Comparison of ENCODE assay signal across 8 cellular contexts in genomic region chr10:23067939-23068775, GRCh38. TPM values are rescaled to one million over a fixed set of nuclear protein-coding genes. Genes with fewer than 3 reads are reported as not detected.
DNase-seq lines count a peak whose midpoint lies in the region; ATAC-seq and TF ChIP-seq lines count a peak whose summit lies in the region.

No MANE protein-coding gene starts in this region.

- no peak for TF ChIP-seq POLR2A in adrenal gland (IDR thresholded peaks at IDR 0.05)

- no peak overlapping the region for H3K27ac Mint-ChIP-seq in T-cell

- ATAC-seq in GM21390 (IDR thresholded peaks at IDR 0.05; ENCODE audit: unreplicated experiment) (peak; percentile 62), T-cell (replicated peaks in 1 of 4) (peak in 2 of 4 experiments; percentile 44 to 51), GM19023 (IDR thresholded peaks at IDR 0.05; ENCODE audit: unreplicated experiment) (no peak)

- H3K9me3 Mint-ChIP-seq in T-cell, result no peaks in the 10 kb centered on the region

- peaks cover 2 to 7% (median 4%) of the 10 kb centered on the region in 3 donors for H3K4me1 Mint-ChIP-seq in T-cell

- TF ChIP-seq CTCF in adrenal gland (IDR thresholded peaks at IDR 0.05) (peak; percentile 47 to 86 (median 66)), left ventricle myocardium inferior (IDR thresholded peaks at IDR 0.05; ENCODE audit: borderline replicate concordance) (peak; percentile 89), retinal pigment epithelial cell (conservative IDR thresholded peaks at IDR 0.05; ENCODE audit: low read depth, low read length) (peak; percentile 77)

- H3K4me3 ChIP-seq in adrenal gland, result no peak overlapping the region
- no peak overlapping the region for H3K4me3 ChIP-seq in left ventricle myocardium inferior
- no peak overlapping the region for H3K4me3 ChIP-seq in retinal pigment epithelial cell (ENCODE audit: low read length)

- H3K36me3 Mint-ChIP-seq in T-cell, result no peaks in the 10 kb centered on the region

- H3K4me3 Mint-ChIP-seq in T-cell, result no peak overlapping the region

- H3K27me3 ChIP-seq in adrenal gland (no peaks in the 10 kb centered on the region), left ventricle myocardium inferior (ENCODE audit: low read depth) (no peaks in the 10 kb centered on the region)

- 54 to 58% (median 56%) methylated on average over 16 of the region's 16 CpGs for WGBS in adrenal gland, 4 donors

- H3K36me3 ChIP-seq in adrenal gland (replicated peaks in 1 of 2) (no peaks in the 10 kb centered on the region), left ventricle myocardium inferior (no peaks in the 10 kb centered on the region)

- peak; percentile 21 for DNase-seq in CMK (ENCODE audit: low read depth)
- DNase-seq in NCI-H1048 (lab: John Stamatoyannopoulos, UW), result peak; percentile 41
- peak; percentile 9 to 65 (median 52) for DNase-seq in T-cell
- DNase-seq in adrenal gland, result peak; percentile 59 to 88 (median 81)
- peak; percentile 80 for DNase-seq in left ventricle myocardium inferior
- no peak for DNase-seq in retinal pigment epithelial cell (ENCODE audit: low read depth)

- H3K27ac ChIP-seq in adrenal gland (no peak overlapping the region), left ventricle myocardium inferior (replicated peaks) (no peak overlapping the region)

- CTCF ChIA-PET in T-cell (lab: Charles Lee), result interaction anchor here in 1 of 2 donors (1.2 kb wide), 1 partner anchor 1075 kb away, joined by 4 read pairs; no protein-coding TSS in a partner anchor

- peaks cover 5 to 11% of the 10 kb centered on the region in 2 donors for H3K27me3 Mint-ChIP-seq in T-cell

- H3K4me1 ChIP-seq in adrenal gland (replicated peaks in 1 of 2) (no peaks in the 10 kb centered on the region), left ventricle myocardium inferior (peaks cover 33% of the 10 kb centered on the region)

- no peaks in the 10 kb centered on the region for H3K9me3 ChIP-seq in adrenal gland (replicated peaks in 1 of 3)
- no peaks in the 10 kb centered on the region for H3K9me3 ChIP-seq in left ventricle myocardium inferior (replicated peaks)

- POLR2A ChIA-PET in T-cell (lab: Charles Lee), result no interaction called here

- intact Hi-C loops in adrenal gland (cut with DNase I) (loop anchor here in 1 of 2 donors (10.0 kb wide), 2 partner anchors 633 to 1053 kb away; no protein-coding TSS in a partner anchor), left ventricle myocardium inferior (cut with micrococcal nuclease) (no loop called here)

RNA-seq across cellular contexts. Expression of gene MSRB2, which starts 27.2 kb away (rescaled TPM):
- 1 to 10 TPM; 3.3 to 4.6 (median 3.7) TPM for total RNA-seq in T-cell
- total RNA-seq in adrenal gland, result 10 to 100 TPM; 17.1 to 69.6 (median 49.3) TPM
- polyA plus RNA-seq in adrenal gland, result 10 to 100 TPM; 33.3 to 78.8 (median 50.0) TPM
- total RNA-seq in left ventricle myocardium inferior, result 146 TPM
